ENCODE assay signal across 11 cellular contexts in the genomic region with DNA sequence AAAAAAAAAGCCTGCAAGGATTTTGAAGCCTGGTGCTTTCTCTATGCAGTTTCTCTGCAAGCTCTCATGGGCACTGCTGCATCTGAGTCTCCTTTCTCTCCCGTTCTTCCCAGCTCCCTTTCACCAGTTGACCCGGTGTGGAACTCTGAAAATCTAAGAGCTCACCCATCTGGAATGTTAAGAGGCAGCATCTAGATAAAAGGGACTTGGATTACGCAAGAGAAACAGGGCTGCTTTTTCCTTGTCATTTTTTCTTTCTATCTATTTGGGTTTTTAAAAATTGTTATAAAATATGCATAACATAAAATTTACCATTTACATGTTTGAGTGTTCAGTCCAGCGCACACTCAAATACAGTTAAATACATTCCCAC.
DNase-seq lines count a peak whose midpoint lies in the region; TF ChIP-seq lines count a peak whose summit lies in the region.
"Had no signal": no experiment of that assay in that cellular context is flagged by ENCODE, and none has a peak within 500 bp of the region (broad histone marks: within the 10 kb centered on the region; RNA-seq: fewer than 3 reads in every experiment).

No MANE protein-coding gene starts in this region.

- H3K9me3 Mint-ChIP-seq in mesothelial cell of epicardium (peaks cover 48% of the 10 kb centered on the region), H9 (peaks cover 58 to 72% of the 10 kb centered on the region in 2 experiments)

- H2BK20ac ChIP-seq in H9 (ENCODE audit: low read depth, low read length, poor library complexity, severe bottlenecking): no peak overlapping the region

- H3K4me3 Mint-ChIP-seq in mesothelial cell of epicardium: peak overlapping the region; percentile 33
- no peak overlapping the region for H3K4me3 Mint-ChIP-seq in H9

- H3T11ph ChIP-seq in H9 (ENCODE audit: low read length): no peak overlapping the region

- intact Hi-C loops in colonic mucosa (cut with DNase I): no loop called here
- intact Hi-C loops in dorsolateral prefrontal cortex (cut with DNase I): no loop called here

- H3K27ac ChIP-seq in colonic mucosa: peak overlapping the region; percentile 61
- peak overlapping the region in 1 of 2 donors; percentile 65 for H3K27ac ChIP-seq in coronary artery
- no peak overlapping the region for H3K27ac ChIP-seq in H9 (ENCODE audit: insufficient read length, low read depth, low read length)
- H3K27ac ChIP-seq in dorsolateral prefrontal cortex: peak overlapping the region in 1 of 59 donors; percentile 48

- no peak overlapping the region for H4K8ac ChIP-seq in H9 (replicated peaks; ENCODE audit: insufficient read length, low read depth, low read length)

- H2BK15ac ChIP-seq in H9 (ENCODE audit: low read depth, low read length): no peak overlapping the region

- H3K23me2 ChIP-seq in H9 (ENCODE audit: insufficient read length, low read depth, low read length, poor library complexity, severe bottlenecking): no peaks in the 10 kb centered on the region

- no peak for TF ChIP-seq CTCF in AG10803 (conservative IDR thresholded peaks at IDR 0.05; ENCODE audit: low read length)
- TF ChIP-seq CTCF in colonic mucosa (IDR thresholded peaks at IDR 0.05): no peak
- no peak for TF ChIP-seq CTCF in mesothelial cell of epicardium (IDR thresholded peaks at IDR 0.05; ENCODE audit: unreplicated experiment)
- TF ChIP-seq CTCF in coronary artery (IDR thresholded peaks at IDR 0.05): no peak
- no peak for TF ChIP-seq CTCF in H9 (conservative IDR thresholded peaks at IDR 0.05)
- no peak for TF ChIP-seq CTCF in dorsolateral prefrontal cortex (IDR thresholded peaks at IDR 0.05 in 54 of 56, conservative IDR thresholded peaks at IDR 0.05 in 2 of 56; ENCODE audit: low read depth in 1 of 56, partially characterized antibody in 56 of 56)

- no peaks in the 10 kb centered on the region for H3K9me3 ChIP-seq in colonic mucosa
- peaks cover 18% of the 10 kb centered on the region for H3K9me3 ChIP-seq in H9 (ENCODE audit: control insufficient read depth, low read depth, low read length)

- H3K27ac Mint-ChIP-seq in mesothelial cell of epicardium (peak overlapping the region; percentile 93), H9 (no peak overlapping the region)

- no peak overlapping the region for H2BK12ac ChIP-seq in H9 (ENCODE audit: insufficient read length, low read depth, low read length)

- H2AK5ac ChIP-seq in H9 (ENCODE audit: insufficient read length, low read length): no peak overlapping the region

- no peak overlapping the region for H2AFZ ChIP-seq in H9 (ENCODE audit: low read length)

- H3K4me1 Mint-ChIP-seq in mesothelial cell of epicardium (peaks cover 26% of the 10 kb centered on the region), H9 (peaks cover 5 to 19% of the 10 kb centered on the region in 2 experiments)

- H3K4ac ChIP-seq in H9 (ENCODE audit: low read depth, low read length): no peak overlapping the region

- H3K36me3 Mint-ChIP-seq in mesothelial cell of epicardium (peaks cover 1% of the 10 kb centered on the region), H9 (ENCODE audit: insufficient read depth in 1 of 3, low read depth in 3 of 3) (no peaks in the 10 kb centered on the region; a peak in 2 of 7 replicates)

- H3K27me3 ChIP-seq in colonic mucosa: no peaks in the 10 kb centered on the region
- no peaks in the 10 kb centered on the region for H3K27me3 ChIP-seq in H9 (ENCODE audit: insufficient read depth, low read length)
- H3K27me3 ChIP-seq in dorsolateral prefrontal cortex: peaks cover 0 to 68% (median 7%) of the 10 kb centered on the region in 45 donors

- H3K27me3 Mint-ChIP-seq in mesothelial cell of epicardium (ENCODE audit: low read depth): no peaks in the 10 kb centered on the region
- no peaks in the 10 kb centered on the region; the same call in 1 of the 2 replicates for H3K27me3 Mint-ChIP-seq in H9 (ENCODE audit: low read depth)

- H3K79me1 ChIP-seq in H9 (ENCODE audit: insufficient read depth, low read depth, low read length, poor library complexity, severe bottlenecking): no peaks in the 10 kb centered on the region

- H3K4me3 ChIP-seq in AG10803 (ENCODE audit: low read length): no peak overlapping the region; the same call in 1 of the 2 replicates
- H3K4me3 ChIP-seq in colonic mucosa: no peak overlapping the region
- H3K4me3 ChIP-seq in coronary artery: no peak overlapping the region
- no peak overlapping the region for H3K4me3 ChIP-seq in dorsolateral prefrontal cortex

- H2BK120ac ChIP-seq in H9 (ENCODE audit: low read depth, low read length, poor library complexity, severe bottlenecking): no peak overlapping the region

- no peak overlapping the region for H4K91ac ChIP-seq in H9 (ENCODE audit: insufficient read length, low read depth, low read length)

- no CpG with 5 or more reads among the region's 4 CpGs for WGBS in H9 (ENCODE audit: extremely low coverage, insufficient read length, low lambda C conversion rate)

- H3K36me3 ChIP-seq in colonic mucosa: no peaks in the 10 kb centered on the region

- no peaks in the 10 kb centered on the region for H4K20me1 ChIP-seq in H9 (ENCODE audit: control insufficient read depth, insufficient read depth, insufficient read length)

- H3K4me1 ChIP-seq in colonic mucosa (peaks cover 7% of the 10 kb centered on the region), H9 (ENCODE audit: insufficient read depth, low read length) (no peaks in the 10 kb centered on the region)

- DNase-seq in AG10803 (ENCODE audit: low read depth): peak; percentile 85
- peak; percentile 57 for DNase-seq in NCI-H1092 treated with DMSO at 0.1 percent for 48 hours (lab: John Stamatoyannopoulos, UW)
- DNase-seq in colonic mucosa: no peak
- no peak for DNase-seq in mesothelial cell of epicardium (ENCODE audit: low spot score in 2 of 2, unreplicated experiment in 2 of 2)
- DNase-seq in coronary artery (ENCODE audit: low spot score): no peak
- DNase-seq in H9: no peak
- DNase-seq in T1000 (lab: John Stamatoyannopoulos, UW): no peak
- no peak for DNase-seq in dorsolateral prefrontal cortex
- DNase-seq: activated gamma-delta T cell; DND-41; stimulated activated CD4-positive, alpha-beta T cell treated with anti-CD3 and anti-CD28 coated beads, Interleukin-2, amount 100 ng/mL, for 48 hours had no signal

- no peak overlapping the region for H3K23ac ChIP-seq in H9 (ENCODE audit: insufficient read length, low read depth, low read length)

- H4K5ac ChIP-seq in H9 (ENCODE audit: insufficient read length, low read depth, low read length): no peak overlapping the region

- no peaks in the 10 kb centered on the region for H3K79me2 ChIP-seq in H9 (ENCODE audit: insufficient read depth, low read length)

- no peak overlapping the region for H3K18ac ChIP-seq in H9 (ENCODE audit: insufficient read length, low read depth, low read length)

- H2BK5ac ChIP-seq in H9 (ENCODE audit: insufficient read length, low read length): no peak overlapping the region

- H3K56ac ChIP-seq in H9 (ENCODE audit: insufficient read length, low read depth, low read length): no peak overlapping the region

- peak overlapping the region in 1 of 2 donors; percentile 44 for H3K9ac ChIP-seq in colonic mucosa (ENCODE audit: low read depth in 2 of 2, low read length in 2 of 2)
- no peak overlapping the region for H3K9ac ChIP-seq in H9 (ENCODE audit: extremely low read depth, insufficient read length, low read length)

- H3K14ac ChIP-seq in H9 (ENCODE audit: insufficient read depth, low read length): no peak overlapping the region

- H3K4me2 ChIP-seq in H9 (ENCODE audit: insufficient read depth, insufficient read length, low read length): no peak overlapping the region

Comparison
In these comparisons a context has a peak if more than half of its experiments do, and no peak if none do; other contexts are left out.
1. DNase-seq: peak in AG10803 (single experiment) and NCI-H1092 treated with DMSO at 0.1 percent for 48 hours (single experiment); none in colonic mucosa (single experiment), mesothelial cell of epicardium (0 of 2), coronary artery (single experiment), H9 (single experiment), T1000 (single experiment) and dorsolateral prefrontal cortex (0 of 10).